ENCODE assay signal across 19 cellular contexts in the genomic region with DNA sequence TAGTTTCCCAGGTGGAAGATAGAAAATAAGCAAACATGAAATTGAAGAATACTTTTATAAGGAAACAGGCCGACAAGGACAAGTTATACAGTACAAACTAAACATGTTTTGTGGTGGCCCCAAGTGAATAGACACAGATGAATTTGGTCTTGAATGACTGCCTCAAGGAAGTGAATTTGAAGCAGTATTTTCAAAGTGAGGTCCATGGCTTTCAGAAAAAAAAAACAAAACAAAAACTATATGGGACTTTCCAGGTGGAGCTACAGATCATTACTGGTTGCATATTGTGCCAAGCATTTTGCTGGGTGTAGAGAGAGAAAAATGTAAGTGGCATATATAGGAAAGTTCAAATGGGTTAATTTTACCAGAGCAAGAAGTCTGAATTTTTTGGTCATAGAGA.
"Had no signal": no experiment of that assay in that cellular context is flagged by ENCODE, and none has a peak within 500 bp of the region (broad histone marks: within the 10 kb centered on the region; RNA-seq: fewer than 3 reads in every experiment).

No MANE protein-coding gene starts in this region.

- H3K9me3 ChIP-seq: adrenal gland, body of pancreas, breast epithelium had no signal

- H3K27me3 ChIP-seq: adrenal gland, body of pancreas, breast epithelium had no signal

- H3K27ac ChIP-seq: adrenal gland, body of pancreas, breast epithelium had no signal

- H3K4me3 ChIP-seq: adrenal gland, body of pancreas, breast epithelium had no signal

- H3K4me1 ChIP-seq: adrenal gland, body of pancreas, breast epithelium had no signal

- H3K36me3 ChIP-seq: adrenal gland, breast epithelium had no signal

- ATAC-seq: activated CD8-positive, alpha-beta T cell treated with anti-CD3 and anti-CD28 coated beads for 36 hours; activated naive CD4-positive, alpha-beta T cell treated with anti-CD3 and anti-CD28 coated beads, Interleukin-2, amount 50 U/mL, for 72 hours; body of pancreas; PC-3 had no signal

- DNase-seq: activated CD4-positive, alpha-beta T cell treated with anti-CD3 and anti-CD28 coated beads, Interleukin-2, amount 10 ng/mL, durations not matched to agents 24 days and 14 days; activated CD4-positive, alpha-beta T cell treated with anti-CD3 and anti-CD28 coated beads, Interleukin-2, amount 50 U/mL, for 4 hours; activated CD8-positive, alpha-beta T cell treated with anti-CD3 and anti-CD28 coated beads for 36 hours; activated gamma-delta T cell treated with Interleukin-2 at 50 U/mL for 16 hours; activated naive CD4-positive, alpha-beta T cell treated with anti-CD3 and anti-CD28 coated beads for 36 hours; activated T-cell treated with anti-CD3 and anti-CD28 coated beads, Interleukin-2, amount 50 U/mL, for 24 hours; adrenal gland; body of pancreas; NCI-H1105; NCI-H1436; NCI-H1694; NCI-H1930; NCI-H345; NCI-H524 treated with DMSO at 0.1 percent for 48 hours; NK-92 treated with Interleukin-12 subunit alpha and Interleukin-12 subunit beta, amount 100 ng/mL, for 24 hours; PC-3; Right ventricle myocardium superior had no signal
